ENCODE assay signal across 11 cellular contexts in genomic region chr2:68745006-68745405, GRCh38. TPM values are rescaled to one million over a fixed set of nuclear protein-coding genes. Genes with fewer than 3 reads are reported as not detected.
A peak's percentile ranks its signal among the peaks of the same experiment; 100 is the strongest.
DNase-seq lines count a peak whose midpoint lies in the region; ATAC-seq and TF ChIP-seq lines count a peak whose summit lies in the region.
"Had no signal": no experiment of that assay in that cellular context is flagged by ENCODE, and none has a peak within 500 bp of the region (broad histone marks: within the 10 kb centered on the region; RNA-seq: fewer than 3 reads in every experiment).

No MANE protein-coding gene starts in this region.

- peaks cover 18% of the 10 kb centered on the region for H3K4me1 ChIP-seq in GM23338 (ENCODE audit: insufficient read depth)

- H3K27ac Mint-ChIP-seq in CD4-positive, alpha-beta T cell, result no peak overlapping the region
- H3K27ac Mint-ChIP-seq in GM23338 (peak overlapping the region; percentile 30; the same call in 1 of the 2 replicates), memory B cell (peak overlapping the region; percentile 87)
- peak overlapping the region; percentile 58 for H3K27ac Mint-ChIP-seq in activated T-helper 17 cell treated with anti-CD3 and anti-CD28 coated beads, Interleukin-2, amount 50 U/mL, for 72 hours

- H3F3A ChIP-seq in GM23338 (replicated peaks; ENCODE audit: low read depth), result no peaks in the 10 kb centered on the region

- intact Hi-C loops in CD4-positive, alpha-beta T cell (cut with DNase I, micrococcal nuclease), result loop anchor here in 1 of 2 experiments (5.0 kb wide), 1 partner anchor 33 kb away; no protein-coding TSS in a partner anchor

- no peaks in the 10 kb centered on the region for H3K9me3 Mint-ChIP-seq in CD4-positive, alpha-beta T cell
- H3K9me3 Mint-ChIP-seq in GM23338 (no peaks in the 10 kb centered on the region), memory B cell (no peaks in the 10 kb centered on the region)
- no peaks in the 10 kb centered on the region for H3K9me3 Mint-ChIP-seq in activated T-helper 17 cell treated with anti-CD3 and anti-CD28 coated beads, Interleukin-2, amount 50 U/mL, for 72 hours

- CTCF ChIA-PET in CD4-positive, alpha-beta T cell (lab: Charles Lee), result interaction anchor here (0.9 to 2.3 kb wide), 9 partner anchors 9 to 281 kb away, joined by 3 to 10 read pairs (median 5); partner anchors contain the start of gene ARHGAP25

- H3K79me2 ChIP-seq in GM23338 (replicated peaks; ENCODE audit: insufficient read depth), result no peaks in the 10 kb centered on the region

- H3K27me3 ChIP-seq in CD4-positive, alpha-beta T cell (ENCODE audit: control insufficient read depth, insufficient read depth, low read length), result no peaks in the 10 kb centered on the region
- H3K27me3 ChIP-seq in GM23338 (ENCODE audit: insufficient read depth), result no peaks in the 10 kb centered on the region

- H3K9me3 ChIP-seq in CD4-positive, alpha-beta T cell (ENCODE audit: control insufficient read depth, low read length), result no peaks in the 10 kb centered on the region

- peak overlapping the region; percentile 21 for H3K27ac ChIP-seq in CD4-positive, alpha-beta T cell (ENCODE audit: low read depth, low read length)
- H3K27ac ChIP-seq in GM23338 (ENCODE audit: low read depth), result no peak overlapping the region

- no peak for TF ChIP-seq CTCF in CD4-positive, alpha-beta T cell (IDR thresholded peaks at IDR 0.05)
- no peak for TF ChIP-seq CTCF in GM23338 (conservative IDR thresholded peaks at IDR 0.05; ENCODE audit: low read depth in 2 of 2)

- H3K9me2 ChIP-seq in GM23338 (ENCODE audit: insufficient read depth), result peaks cover 10% of the 10 kb centered on the region; the same call in 1 of the 2 replicates

- no peak for DNase-seq in CD4-positive, alpha-beta T cell
- no peak for DNase-seq in GM23338 (ENCODE audit: low spot score)
- DNase-seq in memory B cell (ENCODE audit: low spot score in 2 of 2), result peak in 1 of 2 donors; percentile 9
- no peak for DNase-seq in NCI-H748 treated with DMSO at 0.1 percent for 48 hours (lab: John Stamatoyannopoulos, UW)
- no peak for DNase-seq in nucleus accumbens (lab: John Stamatoyannopoulos, UW)
- DNase-seq: aorta, Calu3, NCI-H187 had no signal

- peak; percentile 32 for ATAC-seq in CD4-positive, alpha-beta T cell (ENCODE audit: poor library complexity)
- ATAC-seq in GM23338 (no peak), memory B cell (ENCODE audit: low read depth) (no peak), GM18909 (IDR thresholded peaks at IDR 0.05; ENCODE audit: poor library complexity, unreplicated experiment) (no peak), GM21576 (IDR thresholded peaks at IDR 0.05; ENCODE audit: unreplicated experiment) (no peak)
- peak; percentile 81 for ATAC-seq in activated T-helper 17 cell treated with anti-CD3 and anti-CD28 coated beads, Interleukin-2, amount 50 U/mL, for 72 hours (replicated peaks)

- POLR2A ChIA-PET in CD4-positive, alpha-beta T cell (lab: Charles Lee), result interaction anchor here (0.6 to 8.0 kb wide), 9 partner anchors 11 to 281 kb away, joined by 3 to 67 read pairs (median 5); partner anchors contain the start of gene ARHGAP25

- peaks cover 92% of the 10 kb centered on the region for H3K4me1 Mint-ChIP-seq in CD4-positive, alpha-beta T cell (ENCODE audit: low read depth)
- peaks cover 21% of the 10 kb centered on the region for H3K4me1 Mint-ChIP-seq in GM23338
- peaks cover 80% of the 10 kb centered on the region for H3K4me1 Mint-ChIP-seq in activated T-helper 17 cell treated with anti-CD3 and anti-CD28 coated beads, Interleukin-2, amount 50 U/mL, for 72 hours
- H3K4me1 Mint-ChIP-seq in memory B cell, result peaks cover 73% of the 10 kb centered on the region

- no peaks in the 10 kb centered on the region for H4K20me1 ChIP-seq in GM23338 (replicated peaks; ENCODE audit: insufficient read depth)

- H3K36me3 ChIP-seq in GM23338 (ENCODE audit: insufficient read depth), result no peaks in the 10 kb centered on the region

- H3K27me3 Mint-ChIP-seq in CD4-positive, alpha-beta T cell, result no peaks in the 10 kb centered on the region
- H3K27me3 Mint-ChIP-seq in GM23338 (ENCODE audit: insufficient read depth, low read depth, poor library complexity), result peaks cover 8% of the 10 kb centered on the region
- H3K27me3 Mint-ChIP-seq in activated T-helper 17 cell treated with anti-CD3 and anti-CD28 coated beads, Interleukin-2, amount 50 U/mL, for 72 hours, result no peaks in the 10 kb centered on the region
- H3K27me3 Mint-ChIP-seq in memory B cell, result no peaks in the 10 kb centered on the region

- H3K4me3 ChIP-seq in GM23338, result no peak overlapping the region

- no peak overlapping the region for H2AFZ ChIP-seq in GM23338

- H3K4me2 ChIP-seq in GM23338, result 0 out of 2 replicates have a peak overlapping the region, but pooled peaks have one; percentile 1

- peaks cover 85% of the 10 kb centered on the region for H3K36me3 Mint-ChIP-seq in CD4-positive, alpha-beta T cell (ENCODE audit: low read depth)
- H3K36me3 Mint-ChIP-seq in GM23338 (ENCODE audit: low read depth), result peaks cover 4% of the 10 kb centered on the region; the same call in 1 of the 3 replicates
- peaks cover 89% of the 10 kb centered on the region for H3K36me3 Mint-ChIP-seq in activated T-helper 17 cell treated with anti-CD3 and anti-CD28 coated beads, Interleukin-2, amount 50 U/mL, for 72 hours (ENCODE audit: low read depth)
- peaks cover 29% of the 10 kb centered on the region for H3K36me3 Mint-ChIP-seq in memory B cell

- H3K4me3 Mint-ChIP-seq in CD4-positive, alpha-beta T cell, result peak overlapping the region; percentile 70
- H3K4me3 Mint-ChIP-seq in GM23338 (no peak overlapping the region), memory B cell (peak overlapping the region; percentile 12)
- no peak overlapping the region for H3K4me3 Mint-ChIP-seq in activated T-helper 17 cell treated with anti-CD3 and anti-CD28 coated beads, Interleukin-2, amount 50 U/mL, for 72 hours

TF ChIP-seq in GM23338, 12 proteins besides CTCF, POLR2A, EP300 and RAD21 (continues in another document):
- no peak for TF ChIP-seq ZNF114 (CRISPR knock-in tag; IDR thresholded peaks at IDR 0.05)
- TF ChIP-seq ZNF331 (CRISPR knock-in tag; IDR thresholded peaks at IDR 0.05; ENCODE audit: low read depth), result no peak
- TF ChIP-seq REST (IDR thresholded peaks at IDR 0.05; ENCODE audit: unreplicated experiment), result no peak

RNA-seq across cellular contexts. Expression of gene ARHGAP25, which starts 10.4 kb away (rescaled TPM):
- 10 to 100 TPM; 39.3 to 41.8 TPM for total RNA-seq in CD4-positive, alpha-beta T cell
- total RNA-seq in GM23338 (2014; rRNA removed; shearing (Covaris generic)), result 1.9 and 2.5 TPM in 2 replicates
- 1.9 and 2.0 TPM in 2 replicates for polyA plus RNA-seq in GM23338 (2016; fragmentation: Nextera tagmentation; extraction: Ambion mirVana)
- total RNA-seq in activated T-helper 17 cell treated with anti-CD3 and anti-CD28 coated beads, Interleukin-2, amount 50 U/mL, for 72 hours, result 10 to 100 TPM; 54.0 to 95.9 TPM
- total RNA-seq: Calu3 had no signal

Comparison
In these comparisons a context has a peak if more than half of its experiments do, and no peak if none do; other contexts are left out.
1. ATAC-seq: peak in CD4-positive, alpha-beta T cell (single experiment) and activated T-helper 17 cell treated with anti-CD3 and anti-CD28 coated beads, Interleukin-2, amount 50 U/mL, for 72 hours (single experiment); none in GM23338 (single experiment), memory B cell (single experiment), GM18909 (single experiment) and GM21576 (single experiment).
2. H3K4me3 Mint-ChIP-seq: peak in CD4-positive, alpha-beta T cell (single experiment) and memory B cell (single experiment); none in GM23338 (single experiment) and activated T-helper 17 cell treated with anti-CD3 and anti-CD28 coated beads, Interleukin-2, amount 50 U/mL, for 72 hours (single experiment).
3. RNA of gene ARHGAP25, which starts 10.4 kb away (total RNA-seq): 54.0 to 95.9 TPM in activated T-helper 17 cell treated with anti-CD3 and anti-CD28 coated beads, Interleukin-2, amount 50 U/mL, for 72 hours and 39.3 to 41.8 TPM in CD4-positive, alpha-beta T cell; 1.9 to 2.5 TPM in GM23338; every median in the first group is over 10 times any median in the second.